Comparison of ENCODE assay signal across 13 cellular contexts in genomic region chr5:37735649-37736347, GRCh38.
A peak's percentile ranks its signal among the peaks of the same experiment; 100 is the strongest.
DNase-seq lines count a peak whose midpoint lies in the region; ATAC-seq, FAIRE-seq and TF ChIP-seq lines count a peak whose summit lies in the region.
"Had no signal": no experiment of that assay in that cellular context is flagged by ENCODE, and none has a peak within 500 bp of the region (broad histone marks: within the 10 kb centered on the region; RNA-seq: fewer than 3 reads in every experiment).

No MANE protein-coding gene starts in this region.

- H3K36me3 ChIP-seq in osteoblast (ENCODE audit: insufficient read depth, low read length) (peaks cover 3% of the 10 kb centered on the region), colonic mucosa (no peaks in the 10 kb centered on the region)
- H3K36me3 ChIP-seq: HAP-1, WERI-Rb-1 had no signal

- peak; percentile 94 for FAIRE-seq in H54 (lab: Jason Lieb, UNC)

- H3K27me3 ChIP-seq in osteoblast (ENCODE audit: insufficient read depth, low read length), result no peaks in the 10 kb centered on the region
- no peaks in the 10 kb centered on the region for H3K27me3 ChIP-seq in colonic mucosa

- H2AFZ ChIP-seq in osteoblast (ENCODE audit: low read length), result peak overlapping the region; percentile 6

- no peaks in the 10 kb centered on the region for H3K79me2 ChIP-seq in osteoblast (ENCODE audit: insufficient read depth, low read length)

- DNase-seq in H54 (ENCODE audit: insufficient read length, low spot score) (no peak), NCI-H226 (peak; percentile 50), osteoblast (ENCODE audit: insufficient read length, low spot score, missing footprints) (no peak), colonic mucosa (no peak)
- DNase-seq in activated naive CD4-positive, alpha-beta T cell treated with Interleukin-2 at 50 U/mL for 16 hours, result no peak
- DNase-seq: activated effector memory CD4-positive, alpha-beta T cell treated with Interleukin-2 at 50 U/mL for 16 hours; DMS79 treated with DMSO at 0.1 percent for 48 hours; effector memory CD4-positive, alpha-beta T cell; MV-4-11; WERI-Rb-1 had no signal

- H3K9me3 ChIP-seq in osteoblast (ENCODE audit: low read depth, low read length) (no peaks in the 10 kb centered on the region), colonic mucosa (no peaks in the 10 kb centered on the region)
- H3K9me3 ChIP-seq: HAP-1 had no signal

- intact Hi-C loops in colonic mucosa (cut with DNase I), result no loop called here

- H3K4me3 ChIP-seq in osteoblast (ENCODE audit: insufficient read depth, low read length) (peak overlapping the region; percentile 39), colonic mucosa (no peak overlapping the region)
- H3K4me3 ChIP-seq: HAP-1 had no signal

- H4K20me1 ChIP-seq in osteoblast (ENCODE audit: insufficient read depth, low read length), result no peaks in the 10 kb centered on the region

- H3K4me2 ChIP-seq in osteoblast (ENCODE audit: insufficient read depth, low read length), result peak overlapping the region; percentile 79

- no peak for TF ChIP-seq POLR2A in H54 (IDR thresholded peaks at IDR 0.05; ENCODE audit: low read depth, low read length)

- H3K27ac ChIP-seq in cingulate gyrus (ENCODE audit: low read depth, low read length) (peak overlapping the region; percentile 34), osteoblast (ENCODE audit: low read depth, low read length) (peak overlapping the region; percentile 77), colonic mucosa (no peak overlapping the region)
- H3K27ac ChIP-seq: WERI-Rb-1 had no signal

- H3K9ac ChIP-seq in colonic mucosa (ENCODE audit: low read depth in 2 of 2, low read length in 2 of 2), result no peak overlapping the region

- TF ChIP-seq CTCF in osteoblast (IDR thresholded peaks at IDR 0.05; ENCODE audit: extremely low read depth, low read depth, low read length) (no peak), colonic mucosa (IDR thresholded peaks at IDR 0.05) (no peak)

- H3K4me1 ChIP-seq in osteoblast (ENCODE audit: insufficient read depth, low read length), result peaks cover 52% of the 10 kb centered on the region
- peaks cover 3% of the 10 kb centered on the region for H3K4me1 ChIP-seq in colonic mucosa
- H3K4me1 ChIP-seq: HAP-1 had no signal

- no peak for ATAC-seq in HG03442 (IDR thresholded peaks at IDR 0.05; ENCODE audit: unreplicated experiment)
